ENCODE assay signal across 19 cellular contexts in genomic region chr2:1701020-1701419, GRCh38. TPM values are rescaled to one million over a fixed set of nuclear protein-coding genes. Genes with fewer than 3 reads are reported as not detected.
DNase-seq lines count a peak whose midpoint lies in the region; ATAC-seq and TF ChIP-seq lines count a peak whose summit lies in the region.
"Had no signal": no experiment of that assay in that cellular context is flagged by ENCODE, and none has a peak within 500 bp of the region (broad histone marks: within the 10 kb centered on the region; RNA-seq: fewer than 3 reads in every experiment).

No MANE protein-coding gene starts in this region.

- ATAC-seq in GM19328 (IDR thresholded peaks at IDR 0.05; ENCODE audit: unreplicated experiment) (no peak), T-cell (replicated peaks in 1 of 4) (no peak), GM21423 (IDR thresholded peaks at IDR 0.05; ENCODE audit: unreplicated experiment) (no peak)

- peak overlapping the region; percentile 83 for H3K27ac Mint-ChIP-seq in progenitor cell of endocrine pancreas
- H3K27ac Mint-ChIP-seq in T-cell, result no peak overlapping the region
- H3K27ac Mint-ChIP-seq: HFFc6, IgD-negative memory B cell had no signal

- peak overlapping the region in 4 of 11 experiments; percentile 27 to 48 (median 33); a peak in 6 of 22 replicates for H3K27ac ChIP-seq in BLaER1 treated with 17β-estradiol and CSF1 and Interleukin-3, amounts not matched to agents 10 nM and 100 nM
- H3K27ac ChIP-seq in WERI-Rb-1, result peak overlapping the region; percentile 49
- H3K27ac ChIP-seq: SJCRH30 had no signal

- TF ChIP-seq CTCF in WERI-Rb-1 (IDR thresholded peaks at IDR 0.05; ENCODE audit: low read depth, low read length), result no peak
- no peak for TF ChIP-seq CTCF in progenitor cell of endocrine pancreas (IDR thresholded peaks at IDR 0.05; ENCODE audit: unreplicated experiment)

- H3K4me1 ChIP-seq in BLaER1 treated with 17β-estradiol and CSF1 and Interleukin-3, amounts not matched to agents 10 nM and 100 nM, result peaks cover 29 to 95% (median 71%) of the 10 kb centered on the region in 10 experiments
- H3K4me1 ChIP-seq: Caco-2 had no signal

- CTCF ChIA-PET in T-cell (lab: Charles Lee), result no interaction called here

- H3K36me3 Mint-ChIP-seq in progenitor cell of endocrine pancreas (ENCODE audit: insufficient read depth) (peaks cover 2% of the 10 kb centered on the region), T-cell (no peaks in the 10 kb centered on the region)
- H3K36me3 Mint-ChIP-seq: CD14-positive monocyte, IgD-negative memory B cell had no signal

- peak overlapping the region in 5 of 11 experiments; percentile 2 to 37 (median 30); a peak in 4 of 22 replicates for H3K9ac ChIP-seq in BLaER1 treated with 17β-estradiol and CSF1 and Interleukin-3, amounts not matched to agents 10 nM and 100 nM

- POLR2A ChIA-PET in T-cell (lab: Charles Lee), result no interaction called here

- no peaks in the 10 kb centered on the region for H3K27me3 ChIP-seq in BLaER1 treated with 17β-estradiol and CSF1 and Interleukin-3, amounts not matched to agents 10 nM and 100 nM
- H3K27me3 ChIP-seq in WERI-Rb-1 (ENCODE audit: insufficient read depth, low read depth, severe bottlenecking), result no peaks in the 10 kb centered on the region
- H3K27me3 ChIP-seq: SJCRH30 had no signal

- peak overlapping the region in 1 of 10 experiments; percentile 28; a peak in 1 of 20 replicates for H3K4me3 ChIP-seq in BLaER1 treated with 17β-estradiol and CSF1 and Interleukin-3, amounts not matched to agents 10 nM and 100 nM
- H3K4me3 ChIP-seq in WERI-Rb-1 (ENCODE audit: low read depth, low read length), result no peak overlapping the region
- H3K4me3 ChIP-seq: SJCRH30 had no signal

- H3K4me2 ChIP-seq in BLaER1 treated with 17β-estradiol and CSF1 and Interleukin-3, amounts not matched to agents 10 nM and 100 nM, result peak overlapping the region; percentile 17 to 83 (median 77); a peak in 20 of 22 replicates

- peaks cover 9 to 20% (median 17%) of the 10 kb centered on the region in 11 experiments; a peak in 15 of 22 replicates for H3K9me3 ChIP-seq in BLaER1 treated with 17β-estradiol and CSF1 and Interleukin-3, amounts not matched to agents 10 nM and 100 nM (replicated peaks in 1 of 11)
- no peaks in the 10 kb centered on the region for H3K9me3 ChIP-seq in WERI-Rb-1 (ENCODE audit: severe bottlenecking)
- H3K9me3 ChIP-seq: Caco-2, SJCRH30 had no signal

- H3K4me1 Mint-ChIP-seq in progenitor cell of endocrine pancreas (ENCODE audit: low read depth) (peaks cover 34% of the 10 kb centered on the region), T-cell (no peaks in the 10 kb centered on the region)
- H3K4me1 Mint-ChIP-seq: CD14-positive monocyte, IgD-negative memory B cell had no signal

- H3K27me3 Mint-ChIP-seq in progenitor cell of endocrine pancreas (no peaks in the 10 kb centered on the region), T-cell (peaks cover 0 to 3% of the 10 kb centered on the region in 2 donors)

- H3K36me3 ChIP-seq in BLaER1 treated with 17β-estradiol and CSF1 and Interleukin-3, amounts not matched to agents 10 nM and 100 nM, result peaks cover 12 to 41% (median 23%) of the 10 kb centered on the region in 11 experiments; a peak in 21 of 22 replicates
- H3K36me3 ChIP-seq in WERI-Rb-1, result no peaks in the 10 kb centered on the region

- DNase-seq in WERI-Rb-1 (peak; percentile 53), iPS-NIHi7 (ENCODE audit: extremely low spot score) (peak; percentile 10), progenitor cell of endocrine pancreas (ENCODE audit: low spot score, unreplicated experiment) (no peak), T-cell (no peak)
- DNase-seq in stimulated activated CD4-positive, alpha-beta T cell treated with anti-CD3 and anti-CD28 coated beads, Interleukin-15, amount 100 ng/mL, for 24 hours, result no peak
- DNase-seq: Caco-2, EL, HFFc6, Kasumi-1, NCI-H1105 treated with DMSO at 0.1 percent for 48 hours, NCI-H187, NCI-H748 treated with DMSO at 0.1 percent for 48 hours, OCI-M1, SJCRH30 had no signal

- H4K20me1 ChIP-seq in BLaER1 treated with 17β-estradiol and CSF1 and Interleukin-3, amounts not matched to agents 10 nM and 100 nM, result peaks cover 68 to 96% (median 93%) of the 10 kb centered on the region in 11 experiments

- no peaks in the 10 kb centered on the region for H3K9me3 Mint-ChIP-seq in progenitor cell of endocrine pancreas (ENCODE audit: low read depth)
- H3K9me3 Mint-ChIP-seq in T-cell, result peaks cover 4 to 11% (median 10%) of the 10 kb centered on the region in 3 donors
- H3K9me3 Mint-ChIP-seq: HFFc6 had no signal

- H3K4me3 Mint-ChIP-seq in progenitor cell of endocrine pancreas (ENCODE audit: low read depth) (no peak overlapping the region), T-cell (no peak overlapping the region)
- H3K4me3 Mint-ChIP-seq: CD14-positive monocyte, HFFc6, IgD-negative memory B cell had no signal

RNA-seq across cellular contexts. Expression of gene PXDN, which starts 43.3 kb away (rescaled TPM):
- total RNA-seq in progenitor cell of endocrine pancreas, result 242 and 256 TPM in 2 replicates
- total RNA-seq in T-cell, result 1 to 10 TPM in 3 of 5 donors, under 1 TPM in 2; 0.21 to 5.4 (median 1.3) TPM

Comparison
In these comparisons a context has a peak if more than half of its experiments do, and no peak if none do; other contexts are left out.
1. DNase-seq: peak in WERI-Rb-1 (single experiment) and iPS-NIHi7 (single experiment); none in progenitor cell of endocrine pancreas (single experiment), stimulated activated CD4-positive, alpha-beta T cell treated with anti-CD3 and anti-CD28 coated beads, Interleukin-15, amount 100 ng/mL, for 24 hours (single experiment) and T-cell (0 of 34).
2. RNA of gene PXDN, which starts 43.3 kb away (total RNA-seq): 242 to 256 TPM in progenitor cell of endocrine pancreas; 0.21 to 5.4 TPM in T-cell; every median in the first group is over 10 times any median in the second.